In genomic region chr2:240478346-240479110, GRCh38 we compare ENCODE assay signal across 24 cellular contexts. TPM values are rescaled to one million over a fixed set of nuclear protein-coding genes. Genes with fewer than 3 reads are reported as not detected.
DNase-seq lines count a peak whose midpoint lies in the region; ATAC-seq and TF ChIP-seq lines count a peak whose summit lies in the region.
"Had no signal": no experiment of that assay in that cellular context is flagged by ENCODE, and none has a peak within 500 bp of the region (broad histone marks: within the 10 kb centered on the region; RNA-seq: fewer than 3 reads in every experiment).

No MANE protein-coding gene starts in this region.

- H3K9me3 Mint-ChIP-seq in activated CD8-positive, alpha-beta T cell treated with anti-CD3 and anti-CD28 coated beads, Interleukin-2, amount 10 ng/mL, durations not matched to agents 7 days and 5 days (ENCODE audit: insufficient read depth), result peaks cover 3% of the 10 kb centered on the region
- peaks cover 17% of the 10 kb centered on the region for H3K9me3 Mint-ChIP-seq in activated CD8-positive, alpha-beta T cell treated with anti-CD3 and anti-CD28 coated beads for 36 hours

- H3K27ac Mint-ChIP-seq in activated CD8-positive, alpha-beta T cell treated with anti-CD3 and anti-CD28 coated beads, Interleukin-2, amount 10 ng/mL, durations not matched to agents 7 days and 5 days, result peak overlapping the region; percentile 35
- no peak overlapping the region for H3K27ac Mint-ChIP-seq in activated CD8-positive, alpha-beta T cell treated with anti-CD3 and anti-CD28 coated beads for 36 hours
- H3K27ac Mint-ChIP-seq: activated naive CD4-positive, alpha-beta T cell treated with anti-CD3 and anti-CD28 coated beads, Interleukin-2, amount 10 ng/mL, durations not matched to agents 7 days and 5 days; type B pancreatic cell had no signal

- no peak for TF ChIP-seq CTCF in activated CD8-positive, alpha-beta T cell treated with anti-CD3 and anti-CD28 coated beads for 36 hours (IDR thresholded peaks at IDR 0.05)

- DNase-seq in activated CD8-positive, alpha-beta T cell treated with anti-CD3 and anti-CD28 coated beads, Interleukin-2, amount 10 ng/mL, durations not matched to agents 7 days and 5 days, result no peak
- DNase-seq in activated CD8-positive, alpha-beta T cell treated with anti-CD3 and anti-CD28 coated beads for 36 hours, result no peak
- peak; percentile 30 for DNase-seq in H7
- peak; percentile 2 for DNase-seq in iPS-NIHi7 (ENCODE audit: extremely low spot score)
- DNase-seq in sciatic nerve (ENCODE audit: low spot score), result peak; percentile 43
- DNase-seq in amygdala (lab: John Stamatoyannopoulos, UW), result no peak
- DNase-seq: activated naive CD4-positive, alpha-beta T cell treated with anti-CD3 and anti-CD28 coated beads, Interleukin-2, amount 10 ng/mL, durations not matched to agents 7 days and 5 days; anterior cingulate cortex; COR-L47; DMS79; foreskin melanocyte; hippocampal formation; mesendoderm; NCI-H1436 treated with DMSO at 0.1 percent for 48 hours; NCI-H2107; NCI-H748 treated with DMSO at 0.1 percent for 48 hours had no signal

- H3K36me3 Mint-ChIP-seq in activated CD8-positive, alpha-beta T cell treated with anti-CD3 and anti-CD28 coated beads, Interleukin-2, amount 10 ng/mL, durations not matched to agents 7 days and 5 days (ENCODE audit: low read depth), result peaks cover 3% of the 10 kb centered on the region
- peaks cover 17% of the 10 kb centered on the region for H3K36me3 Mint-ChIP-seq in activated CD8-positive, alpha-beta T cell treated with anti-CD3 and anti-CD28 coated beads for 36 hours (ENCODE audit: low read depth)
- H3K36me3 Mint-ChIP-seq: activated naive CD4-positive, alpha-beta T cell treated with anti-CD3 and anti-CD28 coated beads, Interleukin-2, amount 10 ng/mL, durations not matched to agents 7 days and 5 days had no signal

- H3K27me3 ChIP-seq in H7 (ENCODE audit: control insufficient read depth, insufficient read depth, low read length), result no peaks in the 10 kb centered on the region
- H3K27me3 ChIP-seq: esophagus muscularis mucosa, neutrophil, SJSA1 had no signal

- no peaks in the 10 kb centered on the region for H3K27me3 Mint-ChIP-seq in activated CD8-positive, alpha-beta T cell treated with anti-CD3 and anti-CD28 coated beads, Interleukin-2, amount 10 ng/mL, durations not matched to agents 7 days and 5 days (ENCODE audit: low read depth)
- H3K27me3 Mint-ChIP-seq in activated CD8-positive, alpha-beta T cell treated with anti-CD3 and anti-CD28 coated beads for 36 hours, result no peaks in the 10 kb centered on the region
- H3K27me3 Mint-ChIP-seq: activated naive CD4-positive, alpha-beta T cell treated with anti-CD3 and anti-CD28 coated beads, Interleukin-2, amount 10 ng/mL, durations not matched to agents 7 days and 5 days; type B pancreatic cell had no signal

- H3K4me3 Mint-ChIP-seq in activated CD8-positive, alpha-beta T cell treated with anti-CD3 and anti-CD28 coated beads, Interleukin-2, amount 10 ng/mL, durations not matched to agents 7 days and 5 days, result no peak overlapping the region
- H3K4me3 Mint-ChIP-seq in activated CD8-positive, alpha-beta T cell treated with anti-CD3 and anti-CD28 coated beads for 36 hours, result no peak overlapping the region
- H3K4me3 Mint-ChIP-seq: activated naive CD4-positive, alpha-beta T cell treated with anti-CD3 and anti-CD28 coated beads, Interleukin-2, amount 10 ng/mL, durations not matched to agents 7 days and 5 days; type B pancreatic cell had no signal

- H3K4me3 ChIP-seq in H7 (ENCODE audit: insufficient read depth, low read depth, low read length), result no peak overlapping the region
- H3K4me3 ChIP-seq: esophagus muscularis mucosa, SJSA1 had no signal

- intact Hi-C loops in activated CD8-positive, alpha-beta T cell treated with anti-CD3 and anti-CD28 coated beads for 36 hours (cut with micrococcal nuclease), result no loop called here
- intact Hi-C loops in sciatic nerve (cut with DNase I), result no loop called here

- POLR2A ChIA-PET in activated CD8-positive, alpha-beta T cell treated with anti-CD3 and anti-CD28 coated beads, Interleukin-2, amount 10 ng/mL, durations not matched to agents 7 days and 5 days (lab: Charles Lee), result no interaction called here
- POLR2A ChIA-PET in activated CD8-positive, alpha-beta T cell treated with anti-CD3 and anti-CD28 coated beads for 36 hours (lab: Charles Lee), result no interaction called here

- H3K36me3 ChIP-seq in H7 (replicated peaks; ENCODE audit: control insufficient read depth, insufficient read depth, low read length), result no peaks in the 10 kb centered on the region
- H3K36me3 ChIP-seq: neutrophil, SJSA1 had no signal

- peaks cover 3% of the 10 kb centered on the region for H3K4me1 Mint-ChIP-seq in activated CD8-positive, alpha-beta T cell treated with anti-CD3 and anti-CD28 coated beads, Interleukin-2, amount 10 ng/mL, durations not matched to agents 7 days and 5 days (ENCODE audit: low read depth)
- no peaks in the 10 kb centered on the region for H3K4me1 Mint-ChIP-seq in activated CD8-positive, alpha-beta T cell treated with anti-CD3 and anti-CD28 coated beads for 36 hours (ENCODE audit: low read depth)

- CTCF ChIA-PET in activated CD8-positive, alpha-beta T cell treated with anti-CD3 and anti-CD28 coated beads, Interleukin-2, amount 10 ng/mL, durations not matched to agents 7 days and 5 days (lab: Charles Lee), result no interaction called here
- CTCF ChIA-PET in activated CD8-positive, alpha-beta T cell treated with anti-CD3 and anti-CD28 coated beads for 36 hours (lab: Charles Lee), result no interaction called here

- no peak for ATAC-seq in activated CD8-positive, alpha-beta T cell treated with anti-CD3 and anti-CD28 coated beads, Interleukin-2, amount 10 ng/mL, durations not matched to agents 7 days and 5 days
- ATAC-seq in activated CD8-positive, alpha-beta T cell treated with anti-CD3 and anti-CD28 coated beads for 36 hours, result no peak
- no peak for ATAC-seq in sciatic nerve
- ATAC-seq in GM19324 (IDR thresholded peaks at IDR 0.05; ENCODE audit: low FRiP score, unreplicated experiment), result no peak
- ATAC-seq in GM19023 (IDR thresholded peaks at IDR 0.05; ENCODE audit: unreplicated experiment), result no peak
- ATAC-seq: activated CD4-positive, CD25-positive, alpha-beta regulatory T cell treated with anti-CD3 and anti-CD28 coated beads, Interleukin-2, amount 50 U/mL, for 24 hours; left lobe of liver had no signal

RNA-seq across cellular contexts. Expression of gene GPC1, which starts 43.1 kb away (rescaled TPM):
- total RNA-seq in activated CD8-positive, alpha-beta T cell treated with anti-CD3 and anti-CD28 coated beads, Interleukin-2, amount 10 ng/mL, durations not matched to agents 7 days and 5 days, result 1 to 10 TPM; 4.4 to 5.7 TPM
- total RNA-seq in activated CD8-positive, alpha-beta T cell treated with anti-CD3 and anti-CD28 coated beads for 36 hours, result 1 to 10 TPM in 1 of 2 experiments, under 1 TPM in 1; 0.83 to 1.2 TPM
- 28.4 and 32.0 TPM in 2 replicates for total RNA-seq in H7 (2014; rRNA removed; shearing (Covaris generic))
- 85.4 TPM for total RNA-seq in sciatic nerve

Comparison
In these comparisons a context has a peak if more than half of its experiments do, and no peak if none do; other contexts are left out.
1. DNase-seq: peak in H7 (single experiment), iPS-NIHi7 (single experiment) and sciatic nerve (single experiment); none in activated CD8-positive, alpha-beta T cell treated with anti-CD3 and anti-CD28 coated beads, Interleukin-2, amount 10 ng/mL, durations not matched to agents 7 days and 5 days (single experiment), activated CD8-positive, alpha-beta T cell treated with anti-CD3 and anti-CD28 coated beads for 36 hours (single experiment) and amygdala (0 of 56).